ENCODE assay signal across 1 cellular context in genomic region chr2:178072383-178073301, GRCh38.
A peak's percentile ranks its signal among the peaks of the same experiment; 100 is the strongest.
TF ChIP-seq lines count a peak whose summit lies in the region.

Gene PDE11A, minus strand, starts transcription at chr2:178072777. Its CDS starts 340 bp downstream, at chr2:178072437.

TF ChIP-seq in HEK293, 187 proteins besides CTCF, POLR2A, EP300 and RAD21 (continued from another document and continues in another):
- TF ChIP-seq PRDM6 (tag by site-specific recombination; IDR thresholded peaks at IDR 0.05) (no peak), ZSCAN16 (tag by site-specific recombination; IDR thresholded peaks at IDR 0.05) (no peak), ZBTB26 (tag by site-specific recombination; optimal IDR thresholded peaks at IDR 0.05) (peak; percentile 26), PRDM10 (tag by site-specific recombination; IDR thresholded peaks at IDR 0.05) (peak; percentile 86), ZNF16 (tag by site-specific recombination; IDR thresholded peaks at IDR 0.05; ENCODE audit: low read depth) (no peak), GLIS1 (tag by site-specific recombination; IDR thresholded peaks at IDR 0.05) (peak; percentile 80), ZBTB8A (tag by site-specific recombination; IDR thresholded peaks at IDR 0.05) (peak; percentile 49; the same call in 1 of the 2 replicates), ZNF140 (tag by site-specific recombination; IDR thresholded peaks at IDR 0.05) (no peak), ZNF23 (tag by site-specific recombination; IDR thresholded peaks at IDR 0.05; ENCODE audit: borderline replicate concordance) (no peak), BCL11B (tag by site-specific recombination; IDR thresholded peaks at IDR 0.05; ENCODE audit: low read depth) (no peak), ZNF626 (tag by site-specific recombination; IDR thresholded peaks at IDR 0.05) (no peak), ZSCAN30 (tag by site-specific recombination; IDR thresholded peaks at IDR 0.05) (peak; percentile 89), ZEB2 (tag by site-specific recombination; IDR thresholded peaks at IDR 0.05) (peak; percentile 64), ZNF157 (tag by site-specific recombination; IDR thresholded peaks at IDR 0.05) (no peak), ZBTB17 (tag by site-specific recombination; IDR thresholded peaks at IDR 0.05) (peak; percentile 98), PRDM4 (tag by site-specific recombination; IDR thresholded peaks at IDR 0.05) (no peak), ZNF777 (tag by site-specific recombination; IDR thresholded peaks at IDR 0.05; ENCODE audit: borderline replicate concordance) (no peak), SP3 (tag by site-specific recombination; IDR thresholded peaks at IDR 0.05) (peak; percentile 30; the same call in 1 of the 2 replicates), ZNF394 (tag by site-specific recombination; IDR thresholded peaks at IDR 0.05; ENCODE audit: borderline replicate concordance) (peak; percentile 100), ELK4 (IDR thresholded peaks at IDR 0.05; ENCODE audit: borderline replicate concordance, low read depth, low read length) (no peak), ZNF37A (tag by site-specific recombination; IDR thresholded peaks at IDR 0.05) (peak; percentile 69), ZNF660 (tag by site-specific recombination; IDR thresholded peaks at IDR 0.05) (0 out of 2 replicates have a peak, but pooled peaks have one; percentile 35), KLF9 (tag by site-specific recombination; IDR thresholded peaks at IDR 0.05; ENCODE audit: low read depth) (peak; percentile 92), ZNF398 (tag by site-specific recombination; IDR thresholded peaks at IDR 0.05) (peak; percentile 79), ZBTB6 (tag by site-specific recombination; IDR thresholded peaks at IDR 0.05) (peak; percentile 25; the same call in 1 of the 2 replicates), ZNF335 (tag by site-specific recombination; conservative IDR thresholded peaks at IDR 0.05) (peak; percentile 70), SP7 (tag by site-specific recombination; IDR thresholded peaks at IDR 0.05) (peak; percentile 54; the same call in 1 of the 2 replicates), ZNF596 (tag by site-specific recombination; IDR thresholded peaks at IDR 0.05) (no peak), ZNF580 (tag by site-specific recombination; IDR thresholded peaks at IDR 0.05) (0 out of 2 replicates have a peak, but pooled peaks have one; percentile 44), ZNF654 (tag by site-specific recombination; IDR thresholded peaks at IDR 0.05; ENCODE audit: low read depth) (no peak), ZBTB44 (tag by site-specific recombination; IDR thresholded peaks at IDR 0.05) (peak; percentile 43; the same call in 1 of the 2 replicates), GLI4 (tag by site-specific recombination; IDR thresholded peaks at IDR 0.05) (no peak), ZBTB1 (tag by site-specific recombination; IDR thresholded peaks at IDR 0.05) (no peak), ZNF280D (tag by site-specific recombination; IDR thresholded peaks at IDR 0.05) (no peak), ZBTB20 (tag by site-specific recombination; IDR thresholded peaks at IDR 0.05) (peak; percentile 77), ZBTB49 (tag by site-specific recombination; IDR thresholded peaks at IDR 0.05; ENCODE audit: low read depth) (no peak)
